ENCODE assay signal across 24 cellular contexts in genomic region chr15:40428183-40428582, GRCh38.
"Had no signal": no experiment of that assay in that cellular context is flagged by ENCODE, and none has a peak within 500 bp of the region (broad histone marks: within the 10 kb centered on the region; RNA-seq: fewer than 3 reads in every experiment).

No MANE protein-coding gene starts in this region.

- H3K27ac Mint-ChIP-seq: immature natural killer cell; memory B cell; nephron progenitor cell; stimulated activated memory B cell treated with anti-CD40 and anti-IgM and Interleukin-4, amounts not matched to agents 10 μg/mL and 1 μg/mL and 100 μg/mL, for 72 hours; stimulated activated naive CD8-positive, alpha-beta T cell treated with anti-CD3 and anti-CD28 coated beads, Interleukin-15, Interleukin-2, amounts not matched to agents 100 ng/mL and 50 ng/mL, for 24 hours had no signal

- H3K27me3 ChIP-seq: dorsolateral prefrontal cortex, ovary, sigmoid colon, transverse colon, vagina had no signal

- H3K27ac ChIP-seq: dorsolateral prefrontal cortex, ovary, psoas muscle, sigmoid colon, thoracic aorta, transverse colon, vagina had no signal

- H3K4me3 Mint-ChIP-seq: immature natural killer cell; memory B cell; naive thymus-derived CD4-positive, alpha-beta T cell; nephron progenitor cell; stimulated activated memory B cell treated with anti-CD40 and anti-IgM and Interleukin-4, amounts not matched to agents 10 μg/mL and 1 μg/mL and 100 μg/mL, for 72 hours; stimulated activated naive CD8-positive, alpha-beta T cell treated with anti-CD3 and anti-CD28 coated beads, Interleukin-15, Interleukin-2, amounts not matched to agents 100 ng/mL and 50 ng/mL, for 24 hours had no signal

- H3K9me3 Mint-ChIP-seq: immature natural killer cell; memory B cell; naive thymus-derived CD4-positive, alpha-beta T cell; nephron progenitor cell; stimulated activated memory B cell treated with anti-CD40 and anti-IgM and Interleukin-4, amounts not matched to agents 10 μg/mL and 1 μg/mL and 100 μg/mL, for 72 hours; stimulated activated naive CD8-positive, alpha-beta T cell treated with anti-CD3 and anti-CD28 coated beads, Interleukin-15, Interleukin-2, amounts not matched to agents 100 ng/mL and 50 ng/mL, for 24 hours had no signal

- H3K36me3 ChIP-seq: ovary, sigmoid colon, thoracic aorta, transverse colon, vagina had no signal

- H3K4me3 ChIP-seq: dorsolateral prefrontal cortex, lung, ovary, psoas muscle, sigmoid colon, thoracic aorta, transverse colon, vagina had no signal

- H3K27me3 Mint-ChIP-seq: memory B cell; stimulated activated memory B cell treated with anti-CD40 and anti-IgM and Interleukin-4, amounts not matched to agents 10 μg/mL and 1 μg/mL and 100 μg/mL, for 72 hours; stimulated activated naive CD8-positive, alpha-beta T cell treated with anti-CD3 and anti-CD28 coated beads, Interleukin-15, Interleukin-2, amounts not matched to agents 100 ng/mL and 50 ng/mL, for 24 hours had no signal

- ATAC-seq: left colon; left ventricle myocardium superior; naive thymus-derived CD4-positive, alpha-beta T cell; psoas muscle; right cardiac atrium; stimulated activated memory B cell treated with anti-CD40 and anti-IgM and Interleukin-4, amounts not matched to agents 10 μg/mL and 1 μg/mL and 100 μg/mL, for 72 hours had no signal

- H3K4me1 Mint-ChIP-seq: memory B cell; stimulated activated memory B cell treated with anti-CD40 and anti-IgM and Interleukin-4, amounts not matched to agents 10 μg/mL and 1 μg/mL and 100 μg/mL, for 72 hours had no signal

- DNase-seq: dorsolateral prefrontal cortex; effector CD4-positive, alpha-beta T cell; hypothalamus; immature natural killer cell; islet precursor cell; kidney glomerular epithelial cell; left colon; left ventricle myocardium superior; midbrain; naive thymus-derived CD4-positive, alpha-beta T cell; nephron progenitor cell; nucleus accumbens; ovary; right cardiac atrium; sigmoid colon; stimulated activated CD4-positive, alpha-beta T cell treated with anti-CD3 and anti-CD28 coated beads, Interleukin-4, amount 100 ng/mL, for 4 hours; transverse colon had no signal

- H3K9me3 ChIP-seq: ovary, psoas muscle, sigmoid colon, thoracic aorta, transverse colon, vagina had no signal

- H3K4me1 ChIP-seq: sigmoid colon, vagina had no signal
